In genomic region chr21:36909901-36910561, GRCh38 we compare ENCODE assay signal across 9 cellular contexts. TPM values are rescaled to one million over a fixed set of nuclear protein-coding genes. Genes with fewer than 3 reads are reported as not detected.
DNase-seq lines count a peak whose midpoint lies in the region; ATAC-seq lines count a peak whose summit lies in the region.
"Had no signal": no experiment of that assay in that cellular context is flagged by ENCODE, and none has a peak within 500 bp of the region (broad histone marks: within the 10 kb centered on the region; RNA-seq: fewer than 3 reads in every experiment).

No MANE protein-coding gene starts in this region.

- H3K4me3 Mint-ChIP-seq in activated naive CD8-positive, alpha-beta T cell, result no peak overlapping the region
- no peak overlapping the region for H3K4me3 Mint-ChIP-seq in activated naive CD8-positive, alpha-beta T cell treated with anti-CD3 and anti-CD28 coated beads for 36 hours
- H3K4me3 Mint-ChIP-seq: brain had no signal

- H3K36me3 Mint-ChIP-seq in activated naive CD8-positive, alpha-beta T cell, result peaks cover 17% of the 10 kb centered on the region
- peaks cover 6% of the 10 kb centered on the region for H3K36me3 Mint-ChIP-seq in activated naive CD8-positive, alpha-beta T cell treated with anti-CD3 and anti-CD28 coated beads for 36 hours

- peaks cover 2% of the 10 kb centered on the region for H3K4me1 Mint-ChIP-seq in activated naive CD8-positive, alpha-beta T cell (ENCODE audit: low read depth)
- H3K4me1 Mint-ChIP-seq in activated naive CD8-positive, alpha-beta T cell treated with anti-CD3 and anti-CD28 coated beads for 36 hours, result peaks cover 4% of the 10 kb centered on the region

- H3K27ac ChIP-seq in epithelial cell of prostate, result peak overlapping the region; percentile 90

- peak overlapping the region; percentile 34 for H3K27ac Mint-ChIP-seq in activated naive CD8-positive, alpha-beta T cell
- H3K27ac Mint-ChIP-seq in activated naive CD8-positive, alpha-beta T cell treated with anti-CD3 and anti-CD28 coated beads for 36 hours, result no peak overlapping the region

- no peaks in the 10 kb centered on the region for H3K9me3 Mint-ChIP-seq in activated naive CD8-positive, alpha-beta T cell (ENCODE audit: low read depth)
- no peaks in the 10 kb centered on the region for H3K9me3 Mint-ChIP-seq in activated naive CD8-positive, alpha-beta T cell treated with anti-CD3 and anti-CD28 coated beads for 36 hours
- H3K9me3 Mint-ChIP-seq: brain had no signal

- H3K27me3 Mint-ChIP-seq in activated naive CD8-positive, alpha-beta T cell, result no peaks in the 10 kb centered on the region
- H3K27me3 Mint-ChIP-seq in activated naive CD8-positive, alpha-beta T cell treated with anti-CD3 and anti-CD28 coated beads for 36 hours, result no peaks in the 10 kb centered on the region
- H3K27me3 Mint-ChIP-seq: brain had no signal

- DNase-seq in activated naive CD8-positive, alpha-beta T cell treated with anti-CD3 and anti-CD28 coated beads for 36 hours, result no peak
- DNase-seq in RKO (ENCODE audit: low spot score), result peak; percentile 99
- DNase-seq in epithelial cell of prostate (ENCODE audit: low read depth, low spot score), result peak; percentile 92
- no peak for DNase-seq in stimulated activated naive CD8-positive, alpha-beta T cell treated with anti-CD3 and anti-CD28 coated beads, Interleukin-15, Interleukin-2, amounts not matched to agents 100 U/mL and 50 U/mL, for 24 hours
- DNase-seq in 8988T, result no peak
- DNase-seq in AML-193 (lab: John Stamatoyannopoulos, UW), result no peak
- no peak for DNase-seq in iPS-NIHi7 (ENCODE audit: extremely low spot score)

- peak; percentile 36 for ATAC-seq in stimulated activated naive CD8-positive, alpha-beta T cell treated with anti-CD3 and anti-CD28 coated beads, Interleukin-15, Interleukin-2, amounts not matched to agents 100 U/mL and 50 U/mL, for 24 hours

RNA-seq across cellular contexts. Expression of gene HLCS, which starts 56.4 kb away (rescaled TPM):
- total RNA-seq in activated naive CD8-positive, alpha-beta T cell treated with anti-CD3 and anti-CD28 coated beads for 36 hours, result 10 to 100 TPM; 12.2 to 13.7 TPM

Comparison
In these comparisons a context has a peak if more than half of its experiments do, and no peak if none do; other contexts are left out.
1. DNase-seq: peak in RKO (single experiment) and epithelial cell of prostate (single experiment); none in activated naive CD8-positive, alpha-beta T cell treated with anti-CD3 and anti-CD28 coated beads for 36 hours (single experiment), stimulated activated naive CD8-positive, alpha-beta T cell treated with anti-CD3 and anti-CD28 coated beads, Interleukin-15, Interleukin-2, amounts not matched to agents 100 U/mL and 50 U/mL, for 24 hours (single experiment), 8988T (single experiment), AML-193 (0 of 2) and iPS-NIHi7 (single experiment).